ENCODE assay signal across 2 cellular contexts in the genomic region with DNA sequence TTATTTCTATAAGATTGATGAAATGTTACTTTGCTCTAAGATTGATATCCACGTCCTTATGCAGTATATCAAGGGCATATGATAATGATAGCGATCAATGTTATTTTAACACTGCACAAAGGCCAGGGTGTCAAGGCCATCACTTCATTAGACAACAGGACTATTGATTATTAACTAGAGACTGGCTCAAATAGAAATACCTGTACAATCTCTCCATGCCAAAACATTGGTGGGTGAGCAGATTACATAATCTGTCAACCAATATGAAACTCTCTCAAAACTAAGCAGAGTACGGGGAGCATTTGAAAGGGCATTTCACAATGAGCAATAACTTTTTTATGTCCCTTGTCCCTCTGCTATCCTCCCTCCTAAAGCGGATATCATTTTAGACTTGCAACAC.
TF ChIP-seq lines count a peak whose summit lies in the region.

No MANE protein-coding gene starts in this region.

TF ChIP-seq in GM12878, 131 proteins besides CTCF, POLR2A, EP300 and RAD21:
- TF ChIP-seq HDAC6 (IDR thresholded peaks at IDR 0.05; ENCODE audit: unreplicated experiment) (no peak), IKZF2 (IDR thresholded peaks at IDR 0.05) (0 out of 4 replicates have a peak, but pooled peaks of 1 of the 2 experiments have one; percentile 9)

TF ChIP-seq in HepG2, 621 proteins besides CTCF, POLR2A, EP300 and RAD21:
- TF ChIP-seq SIN3B (IDR thresholded peaks at IDR 0.05; ENCODE audit: low read length) (no peak), CBX2 (IDR thresholded peaks at IDR 0.05; ENCODE audit: low read depth, low read length) (no peak), CBX2 (CRISPR knock-in tag; IDR thresholded peaks at IDR 0.05; ENCODE audit: low read depth) (no peak), SOX6 (IDR thresholded peaks at IDR 0.05) (no peak), SOX6 (CRISPR knock-in tag; IDR thresholded peaks at IDR 0.05) (peak; percentile 77), NR2F6 (IDR thresholded peaks at IDR 0.05) (0 out of 2 replicates have a peak, but pooled peaks have one; percentile 54), NR2F6 (CRISPR knock-in tag; IDR thresholded peaks at IDR 0.05) (peak; percentile 51), MIXL1 (CRISPR knock-in tag; IDR thresholded peaks at IDR 0.05) (0 out of 2 replicates have a peak, but pooled peaks have one; percentile 33), RARA (CRISPR knock-in tag; IDR thresholded peaks at IDR 0.05) (peak; percentile 40; the same call in 1 of the 2 replicates), SOX13 (IDR thresholded peaks at IDR 0.05) (no peak), SOX13 (CRISPR knock-in tag; conservative IDR thresholded peaks at IDR 0.05 in 1 of 2, IDR thresholded peaks at IDR 0.05 in 1 of 2) (peak in 1 of 2 experiments; percentile 71; a peak in 2 of 4 replicates), ONECUT2 (CRISPR knock-in tag; IDR thresholded peaks at IDR 0.05) (peak; percentile 63), CREB1 (IDR thresholded peaks at IDR 0.05) (no peak), CREB1 (CRISPR knock-in tag; IDR thresholded peaks at IDR 0.05) (peak; percentile 47; the same call in 1 of the 2 replicates), SP5 (CRISPR knock-in tag; IDR thresholded peaks at IDR 0.05; ENCODE audit: borderline replicate concordance, low read depth) (no peak), GATAD2A (CRISPR knock-in tag; IDR thresholded peaks at IDR 0.05) (peak; percentile 53), SOX5 (CRISPR knock-in tag; IDR thresholded peaks at IDR 0.05; ENCODE audit: borderline replicate concordance) (peak; percentile 44; the same call in 1 of the 2 replicates), FOXP1 (IDR thresholded peaks at IDR 0.05) (no peak), FOXP1 (CRISPR knock-in tag; IDR thresholded peaks at IDR 0.05) (0 out of 2 replicates have a peak, but pooled peaks have one; percentile 8), ZNF326 (CRISPR knock-in tag; IDR thresholded peaks at IDR 0.05; ENCODE audit: borderline replicate concordance) (no peak), NR2F1 (CRISPR knock-in tag; IDR thresholded peaks at IDR 0.05) (peak; percentile 17 to 64; a peak in 2 of 4 replicates)
- TF ChIP-seq, protein P1, sequence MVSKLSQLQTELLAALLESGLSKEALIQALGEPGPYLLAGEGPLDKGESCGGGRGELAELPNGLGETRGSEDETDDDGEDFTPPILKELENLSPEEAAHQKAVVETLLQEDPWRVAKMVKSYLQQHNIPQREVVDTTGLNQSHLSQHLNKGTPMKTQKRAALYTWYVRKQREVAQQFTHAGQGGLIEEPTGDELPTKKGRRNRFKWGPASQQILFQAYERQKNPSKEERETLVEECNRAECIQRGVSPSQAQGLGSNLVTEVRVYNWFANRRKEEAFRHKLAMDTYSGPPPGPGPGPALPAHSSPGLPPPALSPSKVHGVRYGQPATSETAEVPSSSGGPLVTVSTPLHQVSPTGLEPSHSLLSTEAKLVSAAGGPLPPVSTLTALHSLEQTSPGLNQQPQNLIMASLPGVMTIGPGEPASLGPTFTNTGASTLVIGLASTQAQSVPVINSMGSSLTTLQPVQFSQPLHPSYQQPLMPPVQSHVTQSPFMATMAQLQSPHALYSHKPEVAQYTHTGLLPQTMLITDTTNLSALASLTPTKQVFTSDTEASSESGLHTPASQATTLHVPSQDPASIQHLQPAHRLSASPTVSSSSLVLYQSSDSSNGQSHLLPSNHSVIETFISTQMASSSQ (IDR thresholded peaks at IDR 0.05; ENCODE audit: low read depth), result 0 out of 2 replicates have a peak, but pooled peaks have one; percentile 33
- TF ChIP-seq, protein P1 (CRISPR knock-in tag; IDR thresholded peaks at IDR 0.05; ENCODE audit: borderline replicate concordance), result no peak
- TF ChIP-seq, protein P2, sequence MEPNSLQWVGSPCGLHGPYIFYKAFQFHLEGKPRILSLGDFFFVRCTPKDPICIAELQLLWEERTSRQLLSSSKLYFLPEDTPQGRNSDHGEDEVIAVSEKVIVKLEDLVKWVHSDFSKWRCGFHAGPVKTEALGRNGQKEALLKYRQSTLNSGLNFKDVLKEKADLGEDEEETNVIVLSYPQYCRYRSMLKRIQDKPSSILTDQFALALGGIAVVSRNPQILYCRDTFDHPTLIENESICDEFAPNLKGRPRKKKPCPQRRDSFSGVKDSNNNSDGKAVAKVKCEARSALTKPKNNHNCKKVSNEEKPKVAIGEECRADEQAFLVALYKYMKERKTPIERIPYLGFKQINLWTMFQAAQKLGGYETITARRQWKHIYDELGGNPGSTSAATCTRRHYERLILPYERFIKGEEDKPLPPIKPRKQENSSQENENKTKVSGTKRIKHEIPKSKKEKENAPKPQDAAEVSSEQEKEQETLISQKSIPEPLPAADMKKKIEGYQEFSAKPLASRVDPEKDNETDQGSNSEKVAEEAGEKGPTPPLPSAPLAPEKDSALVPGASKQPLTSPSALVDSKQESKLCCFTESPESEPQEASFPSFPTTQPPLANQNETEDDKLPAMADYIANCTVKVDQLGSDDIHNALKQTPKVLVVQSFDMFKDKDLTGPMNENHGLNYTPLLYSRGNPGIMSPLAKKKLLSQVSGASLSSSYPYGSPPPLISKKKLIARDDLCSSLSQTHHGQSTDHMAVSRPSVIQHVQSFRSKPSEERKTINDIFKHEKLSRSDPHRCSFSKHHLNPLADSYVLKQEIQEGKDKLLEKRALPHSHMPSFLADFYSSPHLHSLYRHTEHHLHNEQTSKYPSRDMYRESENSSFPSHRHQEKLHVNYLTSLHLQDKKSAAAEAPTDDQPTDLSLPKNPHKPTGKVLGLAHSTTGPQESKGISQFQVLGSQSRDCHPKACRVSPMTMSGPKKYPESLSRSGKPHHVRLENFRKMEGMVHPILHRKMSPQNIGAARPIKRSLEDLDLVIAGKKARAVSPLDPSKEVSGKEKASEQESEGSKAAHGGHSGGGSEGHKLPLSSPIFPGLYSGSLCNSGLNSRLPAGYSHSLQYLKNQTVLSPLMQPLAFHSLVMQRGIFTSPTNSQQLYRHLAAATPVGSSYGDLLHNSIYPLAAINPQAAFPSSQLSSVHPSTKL (CRISPR knock-in tag; IDR thresholded peaks at IDR 0.05), result peak; percentile 61
- TF ChIP-seq, protein P3, sequence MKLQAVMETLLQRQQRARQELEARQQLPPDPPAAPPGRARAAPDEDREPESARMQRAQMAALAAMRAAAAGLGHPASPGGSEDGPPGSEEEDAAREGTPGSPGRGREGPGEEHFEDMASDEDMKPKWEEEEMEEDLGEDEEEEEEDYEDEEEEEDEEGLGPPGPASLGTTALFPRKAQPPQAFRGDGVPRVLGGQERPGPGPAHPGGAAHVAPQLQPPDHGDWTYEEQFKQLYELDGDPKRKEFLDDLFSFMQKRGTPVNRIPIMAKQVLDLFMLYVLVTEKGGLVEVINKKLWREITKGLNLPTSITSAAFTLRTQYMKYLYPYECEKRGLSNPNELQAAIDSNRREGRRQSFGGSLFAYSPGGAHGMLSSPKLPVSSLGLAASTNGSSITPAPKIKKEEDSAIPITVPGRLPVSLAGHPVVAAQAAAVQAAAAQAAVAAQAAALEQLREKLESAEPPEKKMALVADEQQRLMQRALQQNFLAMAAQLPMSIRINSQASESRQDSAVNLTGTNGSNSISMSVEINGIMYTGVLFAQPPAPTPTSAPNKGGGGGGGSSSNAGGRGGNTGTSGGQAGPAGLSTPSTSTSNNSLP (IDR thresholded peaks at IDR 0.05; ENCODE audit: low read depth, low read length), result peak; percentile 77
